In the genomic region with DNA sequence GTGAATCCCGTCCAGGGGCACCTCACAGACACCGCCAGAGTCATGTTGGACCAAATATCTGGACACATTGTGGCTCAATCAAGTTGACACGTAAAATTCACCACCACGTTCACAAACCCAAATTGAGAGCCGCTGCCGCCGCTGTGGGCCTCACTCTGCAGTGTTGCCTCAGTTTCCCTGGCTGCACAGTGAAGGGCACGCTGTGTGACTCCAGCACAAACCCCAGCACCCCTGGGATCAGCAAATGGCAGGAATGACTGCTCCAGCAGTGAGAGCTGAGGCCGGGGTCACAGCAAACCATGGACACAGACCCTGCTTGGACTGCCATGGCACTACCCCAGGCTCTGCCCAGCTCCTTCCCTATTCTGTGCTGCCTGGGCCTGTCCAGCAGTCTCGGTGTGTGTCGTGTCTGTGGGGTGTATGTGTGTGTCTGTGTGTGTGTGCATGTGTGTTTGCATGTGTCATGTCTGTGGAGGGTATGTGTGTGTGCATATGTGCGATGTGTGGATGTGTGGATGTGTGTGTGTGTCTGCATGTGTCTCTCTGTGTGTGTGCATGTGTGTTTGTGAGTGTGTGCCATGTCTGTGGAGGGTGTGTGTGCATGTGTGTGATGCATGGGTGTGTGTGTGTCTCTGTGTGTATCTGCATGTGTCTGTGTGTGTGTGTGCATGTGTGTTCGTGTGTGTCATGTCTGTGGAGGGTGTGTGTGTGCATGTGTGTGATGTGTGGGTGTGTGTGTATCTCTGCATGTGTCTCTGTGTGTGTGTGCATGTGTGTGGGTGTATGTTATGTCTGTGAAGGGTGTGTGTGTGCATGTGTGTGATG, we compare ENCODE assay signal across 16 cellular contexts. TPM values are rescaled to one million over a fixed set of nuclear protein-coding genes. Genes with fewer than 3 reads are reported as not detected.
DNase-seq lines count a peak whose midpoint lies in the region; ATAC-seq, FAIRE-seq and TF ChIP-seq lines count a peak whose summit lies in the region.
"Had no signal": no experiment of that assay in that cellular context is flagged by ENCODE, and none has a peak within 500 bp of the region (broad histone marks: within the 10 kb centered on the region; RNA-seq: fewer than 3 reads in every experiment).

No MANE protein-coding gene starts in this region.

- no peak overlapping the region for H3K4me3 ChIP-seq in HepG2 (replicated peaks in 1 of 3; ENCODE audit: insufficient read depth in 1 of 3, low read depth in 2 of 3, low read length in 3 of 3)
- H3K4me3 ChIP-seq in trophoblast cell (ENCODE audit: low read depth, low read length): peak overlapping the region; percentile 57
- H3K4me3 ChIP-seq: BLaER1, GM23338, HAP-1 had no signal

- no peaks in the 10 kb centered on the region for H3K79me2 ChIP-seq in HepG2 (ENCODE audit: insufficient read depth, low read length)
- H3K79me2 ChIP-seq in trophoblast cell (ENCODE audit: control insufficient read depth, insufficient read depth, low read length, poor library complexity): no peaks in the 10 kb centered on the region

- H2AFZ ChIP-seq in HepG2 (ENCODE audit: low read length) (no peak overlapping the region), trophoblast cell (ENCODE audit: insufficient read depth, low read length, poor library complexity) (no peak overlapping the region)
- H2AFZ ChIP-seq: GM23338 had no signal

- no peak overlapping the region for H3K14ac ChIP-seq in trophoblast cell (ENCODE audit: low read length)

- H2BK5ac ChIP-seq in trophoblast cell (ENCODE audit: low read depth, low read length, poor library complexity): no peak overlapping the region

- no peak overlapping the region for H2AK5ac ChIP-seq in trophoblast cell (ENCODE audit: low read length)

- H2BK120ac ChIP-seq in trophoblast cell (ENCODE audit: insufficient read depth, low read length, poor library complexity): no peak overlapping the region

- no peak overlapping the region for H4K91ac ChIP-seq in trophoblast cell (ENCODE audit: low read depth, low read length)

- no peak for TF ChIP-seq POLR2A in HepG2 (IDR thresholded peaks at IDR 0.05; ENCODE audit: insufficient read depth in 1 of 2, low read depth in 2 of 2, low read length in 2 of 2)

- H3K4me2 ChIP-seq in HepG2 (ENCODE audit: low read depth, low read length) (no peak overlapping the region), trophoblast cell (ENCODE audit: low read length) (no peak overlapping the region)
- H3K4me2 ChIP-seq: GM23338 had no signal

- ATAC-seq in Right ventricle myocardium superior (ENCODE audit: poor library complexity): no peak
- ATAC-seq in left cardiac atrium: no peak
- ATAC-seq in HepG2: no peak
- ATAC-seq in foreskin keratinocyte: no peak
- ATAC-seq: GM23338 had no signal

- H2BK12ac ChIP-seq in trophoblast cell (ENCODE audit: low read length): no peak overlapping the region

- 43% methylated on average over 9 of the region's 13 CpGs for WGBS in HepG2 (ENCODE audit: low lambda C conversion rate)
- WGBS in trophoblast cell (ENCODE audit: extremely low coverage, insufficient coverage, insufficient read length): no CpG with 5 or more reads among the region's 13 CpGs

- FAIRE-seq in HTR-8/SVneo (lab: Jason Lieb, UNC): peak; percentile 99
- no peak for FAIRE-seq in HepG2 (lab: Jason Lieb, UNC)

- H3K4me1 ChIP-seq in HepG2 (ENCODE audit: insufficient read depth, low read length) (peaks cover 15% of the 10 kb centered on the region; the same call in 1 of the 2 replicates), trophoblast cell (ENCODE audit: control insufficient read depth in 1 of 2, insufficient read depth in 2 of 2, low read length in 2 of 2) (peaks cover 8% of the 10 kb centered on the region in 2 experiments), foreskin keratinocyte (no peaks in the 10 kb centered on the region)
- H3K4me1 ChIP-seq: HAP-1 had no signal

- no TSS peak for BruUV-seq in HepG2 (replicated peaks; lab: Mats Ljungman, UMichigan)

- no peak overlapping the region for H3K4ac ChIP-seq in trophoblast cell (ENCODE audit: low read depth, low read length)

- no peak for TF ChIP-seq CTCF in HepG2 (CRISPR knock-in tag; IDR thresholded peaks at IDR 0.05)
- TF ChIP-seq CTCF in foreskin keratinocyte (conservative IDR thresholded peaks at IDR 0.05): no peak

- DNase-seq in Right ventricle myocardium superior (peak; percentile 17), left cardiac atrium (no peak), HTR-8/SVneo (ENCODE audit: insufficient read length, low spot score) (no peak), HepG2 (ENCODE audit: low spot score) (no peak), trophoblast cell (no peak), foreskin keratinocyte (no peak), RPMI8226 (no peak), NCI-H2227 treated with DMSO at 0.1 percent for 48 hours (lab: John Stamatoyannopoulos, UW) (no peak)
- DNase-seq: 8988T; AML-193; CD4-positive, CD25-positive, alpha-beta regulatory T cell; DMS53; GF-D8 had no signal

- H3K36me3 ChIP-seq in HepG2 (replicated peaks in 1 of 2; ENCODE audit: control insufficient read depth in 1 of 2, insufficient read depth in 2 of 2, low read length in 2 of 2) (no peaks in the 10 kb centered on the region), trophoblast cell (ENCODE audit: control insufficient read depth in 1 of 2, insufficient read depth in 2 of 2, low read length in 2 of 2) (no peaks in the 10 kb centered on the region)
- H3K36me3 ChIP-seq: BLaER1, HAP-1 had no signal

- peaks cover 13% of the 10 kb centered on the region for H3K9me3 ChIP-seq in HepG2 (ENCODE audit: low read length)
- peaks cover 14% of the 10 kb centered on the region for H3K9me3 ChIP-seq in trophoblast cell (ENCODE audit: insufficient read depth, low read depth, low read length)

- in situ Hi-C loops in HepG2 (cut with HindIII; ENCODE audit: extremely low pct_ligation_motif_present, low pct_unique_long_range_greater_than_20kb): no loop called here

- intact Hi-C loops in Right ventricle myocardium superior (cut with DNase I): no loop called here
- intact Hi-C loops in left cardiac atrium (cut with DNase I): no loop called here
- intact Hi-C loops in HepG2 (cut with micrococcal nuclease; ENCODE audit: unreplicated experiment): no loop called here

- TF ChIP-seq RAD21 in HepG2 (CRISPR knock-in tag; IDR thresholded peaks at IDR 0.05): no peak

- no peak overlapping the region for H3K23ac ChIP-seq in trophoblast cell (ENCODE audit: low read length)

- H4K8ac ChIP-seq in trophoblast cell (ENCODE audit: low read depth, low read length): no peak overlapping the region

- H3K27me3 ChIP-seq in HepG2 (ENCODE audit: control insufficient read depth in 1 of 2, insufficient read depth in 2 of 2, low read length in 2 of 2) (peaks cover 8 to 66% of the 10 kb centered on the region in 2 experiments; a peak in 4 of 5 replicates), trophoblast cell (ENCODE audit: insufficient read depth, low read length) (no peaks in the 10 kb centered on the region), foreskin keratinocyte (peaks cover 3% of the 10 kb centered on the region)
- H3K27me3 ChIP-seq: BLaER1 had no signal

- CTCF ChIA-PET in HepG2 (lab: Yijun Ruan, JAX; ENCODE audit: low intra/inter-chr PET ratio, low total read pairs): no interaction called here

- H4K12ac ChIP-seq in trophoblast cell (ENCODE audit: low read depth, low read length): no peak overlapping the region

- H3K27ac ChIP-seq in HepG2 (ENCODE audit: extremely low read length, insufficient read depth, low read length) (no peak overlapping the region), trophoblast cell (ENCODE audit: low read depth, low read length) (no peak overlapping the region), foreskin keratinocyte (no peak overlapping the region)
- H3K27ac ChIP-seq: BLaER1 had no signal

- no peak overlapping the region for H3K18ac ChIP-seq in trophoblast cell (ENCODE audit: low read length)

- POLR2A ChIA-PET in HepG2 (lab: Yijun Ruan, JAX): no interaction called here

- H3K79me1 ChIP-seq in trophoblast cell (ENCODE audit: low read length): no peaks in the 10 kb centered on the region

- no peak overlapping the region for H3K9ac ChIP-seq in HepG2 (ENCODE audit: insufficient read depth, low read depth, low read length)
- no peak overlapping the region for H3K9ac ChIP-seq in trophoblast cell (ENCODE audit: low read length)
- H3K9ac ChIP-seq: BLaER1 had no signal

- TF ChIP-seq EP300 in HepG2 (IDR thresholded peaks at IDR 0.05; ENCODE audit: low read depth in 2 of 2, low read length in 2 of 2) (no peak), HepG2 (CRISPR knock-in tag; IDR thresholded peaks at IDR 0.05; ENCODE audit: borderline replicate concordance) (no peak)

- H4K20me1 ChIP-seq in HepG2 (ENCODE audit: insufficient read depth, low read length): no peaks in the 10 kb centered on the region
- H4K20me1 ChIP-seq: BLaER1 had no signal

TF ChIP-seq in HepG2, 621 proteins besides CTCF, POLR2A, EP300 and RAD21 (continues in another document):
- TF ChIP-seq ATF7 (IDR thresholded peaks at IDR 0.05) (0 out of 2 replicates have a peak, but pooled peaks have one; percentile 1), ATF7 (CRISPR knock-in tag; IDR thresholded peaks at IDR 0.05) (no peak)

RNA-seq across cellular contexts. Expression of a gene that starts 52.2 kb away (rescaled TPM):
- total RNA-seq in Right ventricle myocardium superior (6.2 TPM), left cardiac atrium (1 to 10 TPM; 6.8 TPM), HepG2 (2016; rRNA removed; fragmentation: Illumina TruSeq; extraction: Trizol) (43.8 and 69.7 TPM in 2 replicates), foreskin keratinocyte (0.04 and 0.10 TPM in 2 replicates)
- 39.5 and 40.6 TPM in 2 replicates for total RNA-seq in HepG2 (2016; cell fraction: cytosol; rRNA removed; fragmentation: Illumina TruSeq; extraction: Trizol; ENCODE audit: low read depth)
- total RNA-seq in HepG2 (2016; cell fraction: insoluble cytoplasmic fraction; rRNA removed; fragmentation: Illumina TruSeq; extraction: Trizol): 45.3 and 69.6 TPM in 2 replicates
- total RNA-seq in HepG2 (2016; cell fraction: membrane; rRNA removed; fragmentation: Illumina TruSeq; extraction: Trizol): 83.4 and 93.4 TPM in 2 replicates
- total RNA-seq in HepG2 (2016; cell fraction: nucleus; rRNA removed; fragmentation: Illumina TruSeq; extraction: Trizol): 32.1 and 42.6 TPM in 2 replicates
- polyA plus RNA-seq in HepG2 (2011; rRNA removed) (15.4 and 23.1 TPM in 2 replicates), foreskin keratinocyte (0.08 and 0.13 TPM in 2 replicates)
- 20.0 and 39.6 TPM in 2 replicates for polyA plus RNA-seq in HepG2 (2011; cell fraction: cytosol; rRNA removed)
- polyA plus RNA-seq in HepG2 (2011; cell fraction: nucleus; rRNA removed): 34.6 and 44.2 TPM in 2 replicates
- polyA plus RNA-seq in HepG2 (2012): 13.5 and 14.6 TPM in 2 replicates
- 40.9 and 41.6 TPM in 2 replicates for polyA plus RNA-seq in HepG2 (2016; cell fraction: cytosol; fragmentation: Illumina TruSeq; extraction: Trizol; ENCODE audit: low read depth)
- polyA plus RNA-seq in HepG2 (2016; cell fraction: insoluble cytoplasmic fraction; fragmentation: Illumina TruSeq; extraction: Trizol; ENCODE audit: low read depth): 48.4 and 52.4 TPM in 2 replicates
- polyA plus RNA-seq in HepG2 (2016; cell fraction: membrane; fragmentation: Illumina TruSeq; extraction: Trizol; ENCODE audit: low read depth): 74.1 and 77.9 TPM in 2 replicates
- 63.0 and 70.2 TPM in 2 replicates for polyA plus RNA-seq in HepG2 (2016; cell fraction: nucleus; fragmentation: Illumina TruSeq; extraction: Trizol; ENCODE audit: insufficient read depth, low read depth)
- polyA minus RNA-seq in HepG2 (2011; rRNA and poly(A)+ RNA removed; ENCODE audit: low replicate concordance): 0.07 and 154 TPM in 2 replicates
- polyA minus RNA-seq in HepG2 (2011; cell fraction: cytosol; rRNA and poly(A)+ RNA removed): 31.1 and 39.3 TPM in 2 replicates
- polyA minus RNA-seq in HepG2 (2011; cell fraction: nucleus; rRNA and poly(A)+ RNA removed): 9.3 and 10.7 TPM in 2 replicates
- 5.4 and 6.4 TPM in 2 replicates for polyA plus RNA-seq in trophoblast cell (2013)
- total RNA-seq: CD4-positive, CD25-positive, alpha-beta regulatory T cell had no signal
- polyA plus RNA-seq: CD4-positive, CD25-positive, alpha-beta regulatory T cell had no signal
